In genomic region chr1:237250055-237250454, GRCh38 we compare ENCODE assay signal across 30 cellular contexts.
"Had no signal": no experiment of that assay in that cellular context is flagged by ENCODE, and none has a peak within 500 bp of the region (broad histone marks: within the 10 kb centered on the region; RNA-seq: fewer than 3 reads in every experiment).

No MANE protein-coding gene starts in this region.

- H3K36me3 ChIP-seq: ascending aorta, Peyer's patch had no signal

- DNase-seq: activated CD4-positive, alpha-beta T cell treated with anti-CD3 and anti-CD28 coated beads for 36 hours; activated CD4-positive, alpha-beta T cell treated with anti-CD3 and anti-CD28 coated beads, Interleukin-2, amount 10 ng/mL, durations not matched to agents 7 days and 5 days; activated CD4-positive, alpha-beta T cell treated with anti-CD3 and anti-CD28 coated beads, Interleukin-2, amount 50 U/mL, for 48 hours; activated CD8-positive, alpha-beta T cell treated with anti-CD3 and anti-CD28 coated beads, Interleukin-2, amount 10 ng/mL, durations not matched to agents 7 days and 5 days; activated gamma-delta T cell; activated naive CD4-positive, alpha-beta T cell treated with Interleukin-2 at 50 U/mL for 16 hours; activated naive CD8-positive, alpha-beta T cell treated with anti-CD3 and anti-CD28 coated beads, Interleukin-2, amount 10 ng/mL, durations not matched to agents 7 days and 5 days; activated T-cell treated with anti-CD3 and anti-CD28 coated beads, Interleukin-2, amount 50 U/mL, for 24 hours; amygdala; caudate nucleus; IMR-90; NCI-H1105; NCI-H1417 treated with DMSO at 0.1 percent for 48 hours; NCI-H187 treated with DMSO at 0.1 percent for 48 hours; NCI-H2081 treated with DMSO at 0.1 percent for 48 hours; NCI-H226; NCI-H446 treated with DMSO at 0.1 percent for 48 hours; NCI-H524; NCI-H69; NCI-H82; PC-3; Peyer's patch; RPMI8226 had no signal

- H3K36me3 Mint-ChIP-seq: activated naive CD4-positive, alpha-beta T cell treated with anti-CD3 and anti-CD28 coated beads, Interleukin-2, amount 50 U/mL, for 24 hours; activated naive CD8-positive, alpha-beta T cell treated with anti-CD3 and anti-CD28 coated beads, Interleukin-2, amount 10 ng/mL, durations not matched to agents 7 days and 5 days had no signal

- H3K27me3 Mint-ChIP-seq: activated CD4-positive, alpha-beta T cell treated with anti-CD3 and anti-CD28 coated beads for 36 hours; activated CD4-positive, alpha-beta T cell treated with anti-CD3 and anti-CD28 coated beads, Interleukin-2, amount 10 ng/mL, durations not matched to agents 7 days and 5 days; activated naive CD4-positive, alpha-beta T cell treated with anti-CD3 and anti-CD28 coated beads, Interleukin-2, amount 50 U/mL, for 24 hours; activated naive CD8-positive, alpha-beta T cell treated with anti-CD3 and anti-CD28 coated beads, Interleukin-2, amount 10 ng/mL, durations not matched to agents 7 days and 5 days; activated T-cell treated with anti-CD3 and anti-CD28 coated beads, Interleukin-2, amount 50 U/mL, for 24 hours had no signal

- H3K9me3 Mint-ChIP-seq: activated CD4-positive, alpha-beta T cell treated with anti-CD3 and anti-CD28 coated beads, Interleukin-2, amount 10 ng/mL, durations not matched to agents 7 days and 5 days; activated naive CD4-positive, alpha-beta T cell treated with anti-CD3 and anti-CD28 coated beads, Interleukin-2, amount 50 U/mL, for 24 hours; activated naive CD8-positive, alpha-beta T cell treated with anti-CD3 and anti-CD28 coated beads, Interleukin-2, amount 10 ng/mL, durations not matched to agents 7 days and 5 days; activated T-cell treated with anti-CD3 and anti-CD28 coated beads, Interleukin-2, amount 50 U/mL, for 24 hours; activated T-helper 2 cell treated with anti-CD3 and anti-CD28 coated beads, Interferon-gamma antibody, Interleukin-2, Interleukin-4, amounts not matched to agents 10 μg/mL and 5 μg/mL and 100 μg/mL, durations not matched to agents 14 hours and 24 hours and 36 hours; T-helper 1 cell treated with Interleukin-12 subunit alpha and Interleukin-12 subunit beta and Interleukin-4 antibody, amounts not matched to agents 30 μg/mL and 1 μg/mL, for 36 hours; T-helper 2 cell treated with Interferon-gamma antibody and Interleukin-4, amounts not matched to agents 5 μg/mL and 100 μg/mL, for 36 hours had no signal

- H3K27ac Mint-ChIP-seq: activated CD4-positive, alpha-beta T cell treated with anti-CD3 and anti-CD28 coated beads for 36 hours; activated CD4-positive, alpha-beta T cell treated with anti-CD3 and anti-CD28 coated beads, Interleukin-2, amount 10 ng/mL, durations not matched to agents 7 days and 5 days; activated CD8-positive, alpha-beta T cell treated with anti-CD3 and anti-CD28 coated beads, Interleukin-2, amount 10 ng/mL, durations not matched to agents 7 days and 5 days; activated naive CD4-positive, alpha-beta T cell treated with anti-CD3 and anti-CD28 coated beads, Interleukin-2, amount 50 U/mL, for 24 hours; activated naive CD8-positive, alpha-beta T cell treated with anti-CD3 and anti-CD28 coated beads, Interleukin-2, amount 10 ng/mL, durations not matched to agents 7 days and 5 days; activated T-cell treated with anti-CD3 and anti-CD28 coated beads, Interleukin-2, amount 50 U/mL, for 24 hours; activated T-helper 2 cell treated with anti-CD3 and anti-CD28 coated beads, Interferon-gamma antibody, Interleukin-2, Interleukin-4, amounts not matched to agents 10 μg/mL and 5 μg/mL and 100 μg/mL, durations not matched to agents 14 hours and 24 hours and 36 hours; T-helper 1 cell treated with Interleukin-12 subunit alpha and Interleukin-12 subunit beta and Interleukin-4 antibody, amounts not matched to agents 30 μg/mL and 1 μg/mL, for 36 hours; T-helper 2 cell treated with Interferon-gamma antibody and Interleukin-4, amounts not matched to agents 5 μg/mL and 100 μg/mL, for 36 hours had no signal

- H3K4me1 ChIP-seq: ascending aorta, Peyer's patch had no signal

- H3K27me3 ChIP-seq: ascending aorta, Peyer's patch had no signal

- H3K4me1 Mint-ChIP-seq: activated CD4-positive, alpha-beta T cell treated with anti-CD3 and anti-CD28 coated beads for 36 hours; activated CD4-positive, alpha-beta T cell treated with anti-CD3 and anti-CD28 coated beads, Interleukin-2, amount 10 ng/mL, durations not matched to agents 7 days and 5 days; activated naive CD4-positive, alpha-beta T cell treated with anti-CD3 and anti-CD28 coated beads, Interleukin-2, amount 50 U/mL, for 24 hours; activated naive CD8-positive, alpha-beta T cell treated with anti-CD3 and anti-CD28 coated beads, Interleukin-2, amount 10 ng/mL, durations not matched to agents 7 days and 5 days had no signal

- H3K27ac ChIP-seq: ascending aorta, Peyer's patch had no signal

- H3K9me3 ChIP-seq: ascending aorta, Peyer's patch had no signal

- H3K4me3 Mint-ChIP-seq: activated CD4-positive, alpha-beta T cell treated with anti-CD3 and anti-CD28 coated beads for 36 hours; activated CD4-positive, alpha-beta T cell treated with anti-CD3 and anti-CD28 coated beads, Interleukin-2, amount 10 ng/mL, durations not matched to agents 7 days and 5 days; activated CD8-positive, alpha-beta T cell treated with anti-CD3 and anti-CD28 coated beads, Interleukin-2, amount 10 ng/mL, durations not matched to agents 7 days and 5 days; activated naive CD4-positive, alpha-beta T cell treated with anti-CD3 and anti-CD28 coated beads, Interleukin-2, amount 50 U/mL, for 24 hours; activated naive CD8-positive, alpha-beta T cell treated with anti-CD3 and anti-CD28 coated beads, Interleukin-2, amount 10 ng/mL, durations not matched to agents 7 days and 5 days; activated T-cell treated with anti-CD3 and anti-CD28 coated beads, Interleukin-2, amount 50 U/mL, for 24 hours; T-helper 1 cell treated with Interleukin-12 subunit alpha and Interleukin-12 subunit beta and Interleukin-4 antibody, amounts not matched to agents 30 μg/mL and 1 μg/mL, for 36 hours; T-helper 2 cell treated with Interferon-gamma antibody and Interleukin-4, amounts not matched to agents 5 μg/mL and 100 μg/mL, for 36 hours had no signal

- ATAC-seq: activated CD4-positive, alpha-beta T cell treated with anti-CD3 and anti-CD28 coated beads for 36 hours; activated CD4-positive, CD25-positive, alpha-beta regulatory T cell treated with anti-CD3 and anti-CD28 coated beads, Interleukin-2, amount 50 U/mL, for 24 hours; activated CD8-positive, alpha-beta T cell treated with anti-CD3 and anti-CD28 coated beads, Interleukin-2, amount 10 ng/mL, durations not matched to agents 7 days and 5 days; K562; PC-3 had no signal

- H3K4me3 ChIP-seq: ascending aorta, K562, Peyer's patch had no signal
